Comparison of ENCODE assay signal across 13 cellular contexts in the genomic region with DNA sequence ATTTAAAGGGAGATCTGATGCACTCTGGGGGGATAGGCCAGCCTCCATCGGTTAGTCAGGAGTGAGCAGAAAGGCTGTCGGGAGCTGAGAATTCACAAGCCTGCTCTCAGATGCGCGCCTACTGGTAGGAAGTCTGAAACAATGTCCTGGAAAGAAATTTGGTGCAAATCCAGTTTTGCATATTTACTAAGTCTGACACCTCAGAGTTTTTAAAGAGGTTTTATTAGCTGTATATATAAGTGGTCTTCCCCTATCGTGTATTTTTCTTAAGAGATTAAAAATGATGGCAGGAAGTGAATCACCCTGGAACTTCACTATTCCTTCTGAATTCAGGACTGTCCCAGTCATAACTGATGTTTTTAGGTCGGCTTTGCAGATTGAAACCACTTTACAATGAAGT.
DNase-seq lines count a peak whose midpoint lies in the region; TF ChIP-seq lines count a peak whose summit lies in the region.
"Had no signal": no experiment of that assay in that cellular context is flagged by ENCODE, and none has a peak within 500 bp of the region (broad histone marks: within the 10 kb centered on the region; RNA-seq: fewer than 3 reads in every experiment).

No MANE protein-coding gene starts in this region.

- H3K9me3 ChIP-seq in ascending aorta (no peaks in the 10 kb centered on the region), hepatocyte (ENCODE audit: low read depth) (no peaks in the 10 kb centered on the region), transverse colon (no peaks in the 10 kb centered on the region)

- in situ Hi-C loops in transverse colon (cut with MboI; ENCODE audit: low pct_ligation_motif_present in 1 of 4, low pct_unique_long_range_greater_than_20kb in 1 of 4, low sequenced_read_pairs in 3 of 4): no loop called here

- no peaks in the 10 kb centered on the region for H3K9me2 ChIP-seq in hepatocyte (replicated peaks; ENCODE audit: insufficient read depth)

- H3K36me3 ChIP-seq in ascending aorta: no peaks in the 10 kb centered on the region
- H3K36me3 ChIP-seq in hepatocyte (replicated peaks; ENCODE audit: insufficient read depth, low read depth): no peaks in the 10 kb centered on the region
- H3K36me3 ChIP-seq in transverse colon: no peaks in the 10 kb centered on the region

- peak overlapping the region; percentile 91 to 92 for H3K27ac ChIP-seq in ascending aorta
- peak overlapping the region; percentile 75 for H3K27ac ChIP-seq in hepatocyte
- H3K27ac ChIP-seq in transverse colon: peak overlapping the region; percentile 41 to 73 (median 58)

- H3K4me2 ChIP-seq in hepatocyte: no peak overlapping the region

- no peak overlapping the region for H2AFZ ChIP-seq in hepatocyte

- peak in 1 of 3 experiments; percentile 11 for TF ChIP-seq CTCF in ascending aorta (IDR thresholded peaks at IDR 0.05)
- no peak for TF ChIP-seq CTCF in hepatocyte (IDR thresholded peaks at IDR 0.05; ENCODE audit: poor library complexity)
- no peak for TF ChIP-seq CTCF in transverse colon (IDR thresholded peaks at IDR 0.05)

- DNase-seq in DMS53 (lab: John Stamatoyannopoulos, UW): peak; percentile 12
- no peak for DNase-seq in DMS53 treated with DMSO at 0.1 percent for 48 hours (lab: John Stamatoyannopoulos, UW; ENCODE audit: unreplicated experiment)
- DNase-seq in ascending aorta (ENCODE audit: low spot score in 2 of 2): peak in 1 of 2 donors; percentile 65
- no peak for DNase-seq in hepatocyte (ENCODE audit: low spot score)
- no peak for DNase-seq in transverse colon
- DNase-seq in NCI-H2196 (lab: John Stamatoyannopoulos, UW; ENCODE audit: unreplicated experiment): no peak
- no peak for DNase-seq in NK-92 (lab: John Stamatoyannopoulos, UW; ENCODE audit: unreplicated experiment)
- DNase-seq in ecto neural progenitor cell (ENCODE audit: low spot score): no peak
- DNase-seq: 8988T, DMS79 treated with DMSO at 0.1 percent for 48 hours, hypothalamus, KBM-7, NCI-H187 had no signal

- H3K4me1 ChIP-seq in ascending aorta (peaks cover 0 to 23% of the 10 kb centered on the region in 2 donors), hepatocyte (ENCODE audit: insufficient read depth) (peaks cover 20% of the 10 kb centered on the region), transverse colon (peaks cover 4 to 25% (median 6%) of the 10 kb centered on the region in 4 donors)

- H3K4me3 ChIP-seq in ascending aorta (peak overlapping the region; percentile 21 to 52), hepatocyte (no peak overlapping the region), transverse colon (no peak overlapping the region)

- no peaks in the 10 kb centered on the region for H3K79me2 ChIP-seq in hepatocyte

- no peak for TF ChIP-seq EP300 in transverse colon (IDR thresholded peaks at IDR 0.05; ENCODE audit: low read depth)

- TF ChIP-seq POLR2A in transverse colon (IDR thresholded peaks at IDR 0.05): no peak

- no peaks in the 10 kb centered on the region for H4K20me1 ChIP-seq in hepatocyte (ENCODE audit: insufficient read depth, poor library complexity, severe bottlenecking)

- H3K27me3 ChIP-seq in ascending aorta: no peaks in the 10 kb centered on the region
- H3K27me3 ChIP-seq in hepatocyte: no peaks in the 10 kb centered on the region
- H3K27me3 ChIP-seq in transverse colon: no peaks in the 10 kb centered on the region

- 84% methylated on average over 6 of the region's 6 CpGs for WGBS in hepatocyte (ENCODE audit: low lambda C conversion rate, missing lambda C conversion rate)
- 37 to 73% methylated on average over 2 to 6 of the region's 6 CpGs for WGBS in transverse colon (ENCODE audit: low coverage in 1 of 2), 2 donors

- intact Hi-C loops in ascending aorta (cut with DNase I): loop anchor here (10.0 kb wide), 1 partner anchor 1154 kb away; a partner anchor contains a TSS
- intact Hi-C loops in transverse colon (cut with DNase I; ENCODE audit: low total_unique reads): no loop called here

Comparison
In these comparisons a context has a peak if more than half of its experiments do, and no peak if none do; other contexts are left out.
1. H3K4me3 ChIP-seq: peak in ascending aorta (2 of 2); none in hepatocyte (single experiment) and transverse colon (0 of 4).
2. Peak in every context shown above with its lines, with median percentiles within 50 percentile points of each other: H3K27ac ChIP-seq.